26 cellular contexts compared by ENCODE assay signal in genomic region chr14:72740504-72740961, GRCh38.
"Had no signal": no experiment of that assay in that cellular context is flagged by ENCODE, and none has a peak within 500 bp of the region (broad histone marks: within the 10 kb centered on the region; RNA-seq: fewer than 3 reads in every experiment).

No MANE protein-coding gene starts in this region.

- H3K27me3 Mint-ChIP-seq: activated naive CD4-positive, alpha-beta T cell treated with anti-CD3 and anti-CD28 coated beads, Interleukin-2, amount 50 U/mL, for 24 hours; naive thymus-derived CD4-positive, alpha-beta T cell; stimulated activated naive B cell treated with anti-CD40 and anti-IgM and Interleukin-4, amounts not matched to agents 10 μg/mL and 1 μg/mL and 100 μg/mL, for 72 hours had no signal

- ATAC-seq: body of pancreas; heart left ventricle; left colon; lower lobe of right lung; naive thymus-derived CD4-positive, alpha-beta T cell; stimulated activated naive B cell treated with anti-CD40 and anti-IgM and Interleukin-4, amounts not matched to agents 10 μg/mL and 1 μg/mL and 100 μg/mL, for 72 hours had no signal

- H3K27me3 ChIP-seq: body of pancreas, dorsolateral prefrontal cortex, heart left ventricle, testis had no signal

- H3K4me3 ChIP-seq: body of pancreas, dorsolateral prefrontal cortex, heart left ventricle, lower lobe of right lung, SJCRH30, testis had no signal

- H2AFZ ChIP-seq: parathyroid adenoma had no signal

- H3K4me3 Mint-ChIP-seq: activated naive CD4-positive, alpha-beta T cell treated with anti-CD3 and anti-CD28 coated beads, Interleukin-2, amount 50 U/mL, for 24 hours; endodermal cell; naive thymus-derived CD4-positive, alpha-beta T cell; stimulated activated naive B cell treated with anti-CD40 and anti-IgM and Interleukin-4, amounts not matched to agents 10 μg/mL and 1 μg/mL and 100 μg/mL, for 72 hours had no signal

- FAIRE-seq: keratinocyte, TTC549 had no signal

- H3K27ac Mint-ChIP-seq: activated naive CD4-positive, alpha-beta T cell treated with anti-CD3 and anti-CD28 coated beads, Interleukin-2, amount 50 U/mL, for 24 hours; endodermal cell; naive thymus-derived CD4-positive, alpha-beta T cell; stimulated activated naive B cell treated with anti-CD40 and anti-IgM and Interleukin-4, amounts not matched to agents 10 μg/mL and 1 μg/mL and 100 μg/mL, for 72 hours had no signal

- H3K27ac ChIP-seq: body of pancreas, epithelial cell of prostate, heart left ventricle, lower lobe of right lung, neutrophil, parathyroid adenoma, SJCRH30, testis had no signal

- H3K79me2 ChIP-seq: parathyroid adenoma had no signal

- H3K36me3 ChIP-seq: heart left ventricle, lower lobe of right lung, neutrophil, SJCRH30 had no signal

- H3K9me3 ChIP-seq: body of pancreas, heart left ventricle, lower lobe of right lung, neutrophil, SJCRH30, testis had no signal

- H3K9ac ChIP-seq: parathyroid adenoma had no signal

- H3K4me1 Mint-ChIP-seq: activated naive CD4-positive, alpha-beta T cell treated with anti-CD3 and anti-CD28 coated beads, Interleukin-2, amount 50 U/mL, for 24 hours had no signal

- DNase-seq: activated CD4-positive, alpha-beta T cell treated with anti-CD3 and anti-CD28 coated beads for 1 hour; activated CD4-positive, alpha-beta T cell treated with anti-CD3 and anti-CD28 coated beads, Interleukin-2, amount 50 U/mL, for 1 hour; activated gamma-delta T cell; activated T-cell treated with anti-CD3 and anti-CD28 coated beads for 4 hours; anterior cingulate cortex; body of pancreas; central memory CD4-positive, alpha-beta T cell; dorsolateral prefrontal cortex; endodermal cell; left colon; lower lobe of right lung; naive thymus-derived CD4-positive, alpha-beta T cell; SJCRH30; stimulated activated CD4-positive, alpha-beta T cell treated with anti-CD3 and anti-CD28 coated beads, Interleukin-2, amount 100 ng/mL, for 48 hours; stimulated activated CD8-positive, alpha-beta memory T cell treated with anti-CD3 and anti-CD28 coated beads, Interleukin-4, amount 100 ng/mL, for 48 hours; stimulated activated naive B cell treated with anti-CD40 and anti-IgM and Interleukin-4, amounts not matched to agents 10 μg/mL and 1 μg/mL and 100 μg/mL, for 72 hours; T-helper 1 cell; testis; trophoblast cell had no signal

- H3K9me3 Mint-ChIP-seq: activated naive CD4-positive, alpha-beta T cell treated with anti-CD3 and anti-CD28 coated beads, Interleukin-2, amount 50 U/mL, for 24 hours; endodermal cell; stimulated activated naive B cell treated with anti-CD40 and anti-IgM and Interleukin-4, amounts not matched to agents 10 μg/mL and 1 μg/mL and 100 μg/mL, for 72 hours had no signal

- H3K4me1 ChIP-seq: lower lobe of right lung, parathyroid adenoma, SJCRH30 had no signal

- H3K36me3 Mint-ChIP-seq: activated naive CD4-positive, alpha-beta T cell treated with anti-CD3 and anti-CD28 coated beads, Interleukin-2, amount 50 U/mL, for 24 hours; naive thymus-derived CD4-positive, alpha-beta T cell had no signal
